In genomic region chr6:132948889-132949288, GRCh38 we compare ENCODE assay signal across 1 cellular context.
TF ChIP-seq lines count a peak whose summit lies in the region.

No MANE protein-coding gene starts in this region.

TF ChIP-seq in GM23338, 12 proteins besides CTCF, POLR2A, EP300 and RAD21 (continued from another document):
- TF ChIP-seq POLR2AphosphoS5 (IDR thresholded peaks at IDR 0.05; ENCODE audit: low read depth), result no peak
- TF ChIP-seq EZH2 (IDR thresholded peaks at IDR 0.05; ENCODE audit: low read depth, unreplicated experiment), result no peak
- no peak for TF ChIP-seq REST (IDR thresholded peaks at IDR 0.05; ENCODE audit: unreplicated experiment)
- no peak for TF ChIP-seq NANOG (IDR thresholded peaks at IDR 0.05; ENCODE audit: borderline replicate concordance)
